ENCODE assay signal across 13 cellular contexts in genomic region chr2:27843992-27844391, GRCh38.
"Had no signal": no experiment of that assay in that cellular context is flagged by ENCODE, and none has a peak within 500 bp of the region (broad histone marks: within the 10 kb centered on the region; RNA-seq: fewer than 3 reads in every experiment).

No MANE protein-coding gene starts in this region.

- H3K4me3 ChIP-seq: colonic mucosa, smooth muscle cell, tibial artery had no signal

- H3K36me3 ChIP-seq: colonic mucosa, tibial artery had no signal

- ATAC-seq: natural killer cell; right cardiac atrium; stimulated activated effector memory CD8-positive, alpha-beta T cell treated with anti-CD3 and anti-CD28 coated beads, Interleukin-12 subunit alpha, Interleukin-12 subunit beta, amount 100 ng/mL, for 72 hours; stimulated activated naive CD8-positive, alpha-beta T cell treated with anti-CD3 and anti-CD28 coated beads, Interleukin-15, Interleukin-2, amounts not matched to agents 100 U/mL and 50 U/mL, for 24 hours had no signal

- H3K4me1 ChIP-seq: colonic mucosa had no signal

- H3K27me3 ChIP-seq: colonic mucosa, tibial artery had no signal

- H3K27ac ChIP-seq: colonic mucosa had no signal

- H3K9me3 ChIP-seq: colonic mucosa, tibial artery had no signal

- H3K4me3 Mint-ChIP-seq: natural killer cell; neural crest cell; stimulated activated effector memory CD8-positive, alpha-beta T cell treated with anti-CD3 and anti-CD28 coated beads, Interleukin-12 subunit alpha, Interleukin-12 subunit beta, amount 100 ng/mL, for 72 hours had no signal

- H3K36me3 Mint-ChIP-seq: natural killer cell had no signal

- DNase-seq: colonic mucosa; dermis blood vessel endothelial cell; glutamatergic neuron; kidney; natural killer cell; posterior cingulate gyrus; right cardiac atrium; stimulated activated CD4-positive, alpha-beta T cell treated with anti-CD3 and anti-CD28 coated beads, Interleukin-2, amount 100 ng/mL, for 48 hours; stimulated activated naive CD8-positive, alpha-beta T cell treated with anti-CD3 and anti-CD28 coated beads, Interleukin-15, Interleukin-2, amounts not matched to agents 100 U/mL and 50 U/mL, for 24 hours; tibial artery had no signal

- H3K4me2 ChIP-seq: smooth muscle cell had no signal

- H3K27ac Mint-ChIP-seq: natural killer cell; stimulated activated effector memory CD8-positive, alpha-beta T cell treated with anti-CD3 and anti-CD28 coated beads, Interleukin-12 subunit alpha, Interleukin-12 subunit beta, amount 100 ng/mL, for 72 hours had no signal

- H3K9me3 Mint-ChIP-seq: natural killer cell; neural crest cell; stimulated activated effector memory CD8-positive, alpha-beta T cell treated with anti-CD3 and anti-CD28 coated beads, Interleukin-12 subunit alpha, Interleukin-12 subunit beta, amount 100 ng/mL, for 72 hours had no signal

- H3K4me1 Mint-ChIP-seq: natural killer cell; neural crest cell; stimulated activated effector memory CD8-positive, alpha-beta T cell treated with anti-CD3 and anti-CD28 coated beads, Interleukin-12 subunit alpha, Interleukin-12 subunit beta, amount 100 ng/mL, for 72 hours had no signal
